In the genomic region with DNA sequence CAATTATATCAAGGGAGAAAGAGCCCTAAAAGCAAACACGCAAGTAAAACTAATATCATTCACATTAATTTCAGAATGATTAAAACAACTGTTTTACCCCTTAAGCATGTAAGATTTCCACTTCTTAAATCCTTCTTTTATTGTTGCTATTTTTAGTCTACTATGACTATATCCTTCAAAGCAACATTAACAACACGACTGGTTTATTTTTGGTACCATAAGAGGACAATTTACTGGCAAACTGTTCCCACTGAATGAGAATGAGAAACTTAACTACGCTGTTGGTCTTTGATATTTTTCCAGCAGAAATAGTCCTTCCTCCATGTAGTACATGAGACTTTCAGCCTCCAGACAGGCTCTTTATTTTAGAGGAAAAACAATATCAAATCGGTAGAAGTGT, we compare ENCODE assay signal across 9 cellular contexts.
"Had no signal": no experiment of that assay in that cellular context is flagged by ENCODE, and none has a peak within 500 bp of the region (broad histone marks: within the 10 kb centered on the region; RNA-seq: fewer than 3 reads in every experiment).

No MANE protein-coding gene starts in this region.

- H3K27ac ChIP-seq: GM23248 had no signal

- H3K36me3 ChIP-seq: HAP-1 had no signal

- H3K4me1 ChIP-seq: HAP-1 had no signal

- ATAC-seq: GM23338, HCT116 had no signal

- H3K9me3 ChIP-seq: HAP-1 had no signal

- DNase-seq: GM23248, GOT3, H7, H9, HCEC 1CT, HFFc6 had no signal

- H3K4me3 ChIP-seq: GM23248, GM23338, HAP-1 had no signal
